In genomic region chr2:236120829-236121228, GRCh38 we compare ENCODE assay signal across 30 cellular contexts. TPM values are rescaled to one million over a fixed set of nuclear protein-coding genes. Genes with fewer than 3 reads are reported as not detected.
"Had no signal": no experiment of that assay in that cellular context is flagged by ENCODE, and none has a peak within 500 bp of the region (broad histone marks: within the 10 kb centered on the region; RNA-seq: fewer than 3 reads in every experiment).

No MANE protein-coding gene starts in this region.

- ATAC-seq: activated CD8-positive, alpha-beta T cell treated with anti-CD3 and anti-CD28 coated beads for 36 hours; activated naive CD4-positive, alpha-beta T cell treated with anti-CD3 and anti-CD28 coated beads, Interleukin-2, amount 50 U/mL, for 72 hours; activated T-cell treated with anti-CD3 and anti-CD28 coated beads, Interleukin-2, amount 50 U/mL, for 4 hours; activated T-cell treated with anti-CD3 and anti-CD28 coated beads, Interleukin-2, amount 50 U/mL, for 72 hours; activated T-helper 17 cell treated with anti-CD3 and anti-CD28 coated beads, Interleukin-2, amount 50 U/mL, for 72 hours had no signal

- H3K4me3 ChIP-seq: adrenal gland, ascending aorta, cardiac muscle cell had no signal

- H3K4me1 ChIP-seq: adrenal gland, ascending aorta had no signal

- DNase-seq: activated B cell treated with CpG ODN at 0.5 μM for 24 hours; activated CD4-positive, alpha-beta memory T cell treated with anti-CD3 and anti-CD28 coated beads for 36 hours; activated CD4-positive, alpha-beta T cell treated with anti-CD3 and anti-CD28 coated beads for 4 hours; activated CD4-positive, alpha-beta T cell treated with anti-CD3 and anti-CD28 coated beads, Interleukin-2, amount 10 ng/mL, durations not matched to agents 24 days and 14 days; activated CD4-positive, alpha-beta T cell treated with anti-CD3 and anti-CD28 coated beads, Interleukin-2, amount 50 U/mL, for 1 hour; activated CD4-positive, alpha-beta T cell treated with anti-CD3 and anti-CD28 coated beads, Interleukin-2, amount 50 U/mL, for 4 hours; activated CD4-positive, CD25-positive, alpha-beta regulatory T cell treated with anti-CD3 and anti-CD28 coated beads, Interleukin-2, amount 50 U/mL, for 72 hours; activated CD8-positive, alpha-beta memory T cell treated with anti-CD3 and anti-CD28 coated beads, Interleukin-2, amount 50 U/mL, for 4 hours; activated CD8-positive, alpha-beta T cell treated with anti-CD3 and anti-CD28 coated beads for 36 hours; activated gamma-delta T cell treated with Interleukin-2 at 50 U/mL for 16 hours; activated naive CD4-positive, alpha-beta T cell; activated naive CD4-positive, alpha-beta T cell treated with anti-CD3 and anti-CD28 coated beads for 36 hours; activated naive CD4-positive, alpha-beta T cell treated with anti-CD3 and anti-CD28 coated beads, Interleukin-2, amount 50 U/mL, for 16 hours; activated naive CD8-positive, alpha-beta T cell treated with anti-CD3 and anti-CD28 coated beads for 36 hours; activated T-cell treated with anti-CD3 and anti-CD28 coated beads for 4 hours; activated T-cell treated with anti-CD3 and anti-CD28 coated beads, Interleukin-2, amount 50 U/mL, for 1 hour; activated T-cell treated with anti-CD3 and anti-CD28 coated beads, Interleukin-2, amount 50 U/mL, for 4 hours; activated T-cell treated with anti-CD3 and anti-CD28 coated beads, Interleukin-2, amount 50 U/mL, for 72 hours; adrenal gland; amniotic stem cell; T-helper 2 cell; T-helper 9 cell had no signal

- H3K27me3 ChIP-seq: adrenal gland, ascending aorta, cardiac muscle cell had no signal

- H3K36me3 ChIP-seq: adrenal gland had no signal

- H3K9me3 ChIP-seq: adrenal gland, ascending aorta had no signal

- FAIRE-seq: bronchial epithelial cell, TTC549 had no signal

- H3K27ac ChIP-seq: adrenal gland, ascending aorta, cardiac muscle cell had no signal

RNA-seq across cellular contexts. Expression of gene GBX2, which starts 47.4 kb away (rescaled TPM):
- total RNA-seq: activated B cell treated with CpG ODN at 0.5 μM for 24 hours; activated CD4-positive, alpha-beta memory T cell treated with anti-CD3 and anti-CD28 coated beads for 36 hours; activated CD4-positive, alpha-beta T cell treated with anti-CD3 and anti-CD28 coated beads, Interleukin-2, amount 10 ng/mL, durations not matched to agents 24 days and 14 days; activated CD8-positive, alpha-beta memory T cell treated with anti-CD3 and anti-CD28 coated beads for 36 hours; activated CD8-positive, alpha-beta T cell treated with anti-CD3 and anti-CD28 coated beads for 36 hours; activated naive CD4-positive, alpha-beta T cell treated with anti-CD3 and anti-CD28 coated beads for 36 hours; activated naive CD4-positive, alpha-beta T cell treated with anti-CD3 and anti-CD28 coated beads, Interleukin-2, amount 50 U/mL, for 72 hours; activated naive CD8-positive, alpha-beta T cell treated with anti-CD3 and anti-CD28 coated beads for 36 hours; activated T-cell treated with anti-CD3 and anti-CD28 coated beads, Interleukin-2, amount 50 U/mL, for 4 hours; activated T-cell treated with anti-CD3 and anti-CD28 coated beads, Interleukin-2, amount 50 U/mL, for 72 hours; activated T-helper 1 cell treated with anti-CD3 and anti-CD28 coated beads, Interleukin-12 subunit alpha, Interleukin-12 subunit beta, Interleukin-2, Interleukin-4 antibody, amounts not matched to agents 30 ng/mL and 10 ng/mL and 1 ng/mL, durations not matched to agents 14 hours and 24 hours and 36 hours; activated T-helper 17 cell treated with anti-CD3 and anti-CD28 coated beads, Interleukin-2, amount 50 U/mL, for 72 hours; adrenal gland; ascending aorta; bronchial epithelial cell had no signal
- polyA plus RNA-seq: adrenal gland had no signal
